ENCODE assay signal across 2 cellular contexts in genomic region chr5:72852356-72852755, GRCh38.
TF ChIP-seq lines count a peak whose summit lies in the region.

No MANE protein-coding gene starts in this region.

TF ChIP-seq in IMR-90, 13 proteins besides CTCF, POLR2A, EP300 and RAD21:
- TF ChIP-seq USF2 (IDR thresholded peaks at IDR 0.05; ENCODE audit: low read depth, low read length) (no peak), MAFK (IDR thresholded peaks at IDR 0.05; ENCODE audit: low read depth, low read length) (no peak), BHLHE40 (IDR thresholded peaks at IDR 0.05; ENCODE audit: low read depth, low read length) (no peak), CHD1 (IDR thresholded peaks at IDR 0.05; ENCODE audit: low read depth, low read length) (no peak), CEBPB (IDR thresholded peaks at IDR 0.05; ENCODE audit: low read depth, low read length) (peak; percentile 96), SMC3 (IDR thresholded peaks at IDR 0.05; ENCODE audit: low read depth, low read length) (no peak), ELK1 (IDR thresholded peaks at IDR 0.05; ENCODE audit: borderline replicate concordance, low read depth, low read length) (no peak), FOS (IDR thresholded peaks at IDR 0.05; ENCODE audit: low read depth, low read length) (no peak), RCOR1 (IDR thresholded peaks at IDR 0.05; ENCODE audit: insufficient replicate concordance, low read length) (no peak)
TF ChIP-seq in IMR-90: peak in this region for 1.

TF ChIP-seq in GM12878, 131 proteins besides CTCF, POLR2A, EP300 and RAD21:
- TF ChIP-seq EED (IDR thresholded peaks at IDR 0.05; ENCODE audit: low read depth), result no peak
- peak in 1 of 2 experiments; percentile 53; a peak in 1 of 4 replicates for TF ChIP-seq CEBPB (IDR thresholded peaks at IDR 0.05; ENCODE audit: borderline replicate concordance in 1 of 2, low read depth in 2 of 2, low read length in 2 of 2)
